In genomic region chr17:79435296-79435695, GRCh38 we compare ENCODE assay signal across 10 cellular contexts.
"Had no signal": no experiment of that assay in that cellular context is flagged by ENCODE, and none has a peak within 500 bp of the region (broad histone marks: within the 10 kb centered on the region; RNA-seq: fewer than 3 reads in every experiment).

No MANE protein-coding gene starts in this region.

- DNase-seq: H9, HCEC 1CT, Kasumi-1, KG1 had no signal

- H3K27ac ChIP-seq: HL-60 had no signal

- H2AFZ ChIP-seq: GM23338 had no signal

- H3K4me3 ChIP-seq: GM23338, K562 had no signal

- FAIRE-seq: H1, H54, HepG2, K562 had no signal

- H3K4me2 ChIP-seq: GM23338 had no signal

- ATAC-seq: GM23338, HepG2, K562 had no signal
